In genomic region chr20:52015155-52015554, GRCh38 we compare ENCODE assay signal across 18 cellular contexts.
"Had no signal": no experiment of that assay in that cellular context is flagged by ENCODE, and none has a peak within 500 bp of the region (broad histone marks: within the 10 kb centered on the region; RNA-seq: fewer than 3 reads in every experiment).

No MANE protein-coding gene starts in this region.

- DNase-seq: KBM-7, MV-4-11, NCI-H1048, NCI-H1105, NCI-H1417, NCI-H1436 treated with DMSO at 0.1 percent for 48 hours, NCI-H1694, NCI-H187 treated with DMSO at 0.1 percent for 48 hours, NCI-H2029 treated with DMSO at 0.1 percent for 48 hours, NCI-H2227 treated with DMSO at 0.1 percent for 48 hours, NCI-H524, NCI-H526 treated with DMSO at 0.1 percent for 48 hours, NCI-H774, PC-3, SHP77, SK-N-SH, SW 1271 had no signal

- ATAC-seq: Panc1, PC-3 had no signal
